In the genomic region with DNA sequence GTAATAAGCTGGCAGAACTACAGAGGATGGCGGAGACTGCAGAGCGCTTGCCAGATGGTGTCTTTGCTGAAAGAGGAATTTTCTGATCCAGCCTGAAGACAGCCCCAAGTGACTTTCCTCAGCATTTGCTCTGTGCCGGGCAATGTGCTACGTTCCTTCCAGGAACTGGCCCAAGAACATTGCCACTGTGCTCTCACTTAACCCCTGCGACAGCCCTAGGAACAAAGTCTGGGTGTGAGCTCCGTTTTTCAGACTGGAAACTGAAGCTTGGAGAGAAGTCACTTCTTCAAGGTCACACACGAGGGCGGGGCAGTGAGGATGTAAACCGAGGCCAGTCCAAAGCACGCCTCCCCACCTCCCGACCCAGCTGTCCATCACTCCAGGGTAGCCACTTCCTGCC, we compare ENCODE assay signal across 12 cellular contexts. TPM values are rescaled to one million over a fixed set of nuclear protein-coding genes. Genes with fewer than 3 reads are reported as not detected.
"Had no signal": no experiment of that assay in that cellular context is flagged by ENCODE, and none has a peak within 500 bp of the region (broad histone marks: within the 10 kb centered on the region; RNA-seq: fewer than 3 reads in every experiment).

No MANE protein-coding gene starts in this region.

- H3K36me3 ChIP-seq: brain microvascular endothelial cell, tibial artery had no signal

- ATAC-seq: activated CD4-positive, CD25-positive, alpha-beta regulatory T cell treated with anti-CD3 and anti-CD28 coated beads, Interleukin-2, amount 50 U/mL, for 24 hours; right cardiac atrium had no signal

- DNase-seq: activated effector memory CD4-positive, alpha-beta T cell treated with Interleukin-2 at 50 U/mL for 16 hours; activated T-cell treated with anti-CD3 and anti-CD28 coated beads, Interleukin-2, amount 50 U/mL, for 24 hours; brain microvascular endothelial cell; cerebellar nuclear complex; left cardiac atrium; mammary epithelial cell; tibial artery had no signal

- H3K9me3 ChIP-seq: tibial artery had no signal

- H3K27ac ChIP-seq: brain microvascular endothelial cell, tibial artery had no signal

- H3K4me3 ChIP-seq: smooth muscle cell, tibial artery had no signal

RNA-seq across cellular contexts. Expression of gene BMP7, which starts 22.2 kb away (rescaled TPM):
- total RNA-seq: glomerular endothelial cell had no signal

RNA-seq across cellular contexts. Expression of gene SPO11, which starts 40.9 kb away (rescaled TPM):
- total RNA-seq: epithelial cell of proximal tubule, glomerular endothelial cell, left cardiac atrium, mammary epithelial cell, right cardiac atrium, smooth muscle cell had no signal
